Comparison of ENCODE assay signal across 29 cellular contexts in genomic region chr9:11088826-11089374, GRCh38.
"Had no signal": no experiment of that assay in that cellular context is flagged by ENCODE, and none has a peak within 500 bp of the region (broad histone marks: within the 10 kb centered on the region; RNA-seq: fewer than 3 reads in every experiment).

No MANE protein-coding gene starts in this region.

- ATAC-seq: activated CD4-positive, alpha-beta T cell treated with anti-CD3 and anti-CD28 coated beads for 36 hours; activated CD4-positive, CD25-positive, alpha-beta regulatory T cell treated with anti-CD3 and anti-CD28 coated beads, Interleukin-2, amount 50 U/mL, for 24 hours; activated CD8-positive, alpha-beta T cell treated with anti-CD3 and anti-CD28 coated beads, Interleukin-2, amount 10 ng/mL, durations not matched to agents 7 days and 5 days; activated naive CD4-positive, alpha-beta T cell treated with anti-CD3 and anti-CD28 coated beads, Interleukin-2, amount 50 U/mL, for 72 hours; activated T-cell treated with anti-CD3 and anti-CD28 coated beads, Interleukin-2, amount 50 U/mL, for 4 hours; K562; Panc1 had no signal

- H3K9me3 Mint-ChIP-seq: brain had no signal

- H3K27me3 Mint-ChIP-seq: activated CD4-positive, alpha-beta T cell treated with anti-CD3 and anti-CD28 coated beads for 36 hours; activated CD4-positive, alpha-beta T cell treated with anti-CD3 and anti-CD28 coated beads, Interleukin-2, amount 10 ng/mL, durations not matched to agents 7 days and 5 days; central memory CD8-positive, alpha-beta T cell had no signal

- H3K4me3 ChIP-seq: adrenal gland, cardiac muscle cell, K562, SJCRH30, SK-N-MC had no signal

- FAIRE-seq: K562, TTC549 had no signal

- H3K36me3 ChIP-seq: adrenal gland, cardiac muscle cell, SJCRH30 had no signal

- H3K27ac ChIP-seq: adrenal gland, cardiac muscle cell, SJCRH30, SK-N-MC had no signal

- H3K27ac Mint-ChIP-seq: activated CD4-positive, alpha-beta T cell treated with anti-CD3 and anti-CD28 coated beads for 36 hours; activated CD4-positive, alpha-beta T cell treated with anti-CD3 and anti-CD28 coated beads, Interleukin-2, amount 10 ng/mL, durations not matched to agents 7 days and 5 days; activated CD8-positive, alpha-beta T cell treated with anti-CD3 and anti-CD28 coated beads, Interleukin-2, amount 10 ng/mL, durations not matched to agents 7 days and 5 days; activated naive CD4-positive, alpha-beta T cell treated with anti-CD3 and anti-CD28 coated beads for 36 hours; activated naive CD4-positive, alpha-beta T cell treated with anti-CD3 and anti-CD28 coated beads, Interleukin-2, amount 50 U/mL, for 72 hours; activated T-helper 1 cell treated with anti-CD3 and anti-CD28 coated beads, Interleukin-12 subunit alpha, Interleukin-12 subunit beta, Interleukin-2, Interleukin-4 antibody, amounts not matched to agents 30 ng/mL and 10 ng/mL and 1 ng/mL, durations not matched to agents 14 hours and 24 hours and 36 hours; brain had no signal

- H3K4me3 Mint-ChIP-seq: activated CD4-positive, alpha-beta T cell treated with anti-CD3 and anti-CD28 coated beads for 36 hours; activated CD4-positive, alpha-beta T cell treated with anti-CD3 and anti-CD28 coated beads, Interleukin-2, amount 10 ng/mL, durations not matched to agents 7 days and 5 days; activated CD8-positive, alpha-beta T cell treated with anti-CD3 and anti-CD28 coated beads, Interleukin-2, amount 10 ng/mL, durations not matched to agents 7 days and 5 days; activated naive CD4-positive, alpha-beta T cell treated with anti-CD3 and anti-CD28 coated beads for 36 hours; activated T-cell treated with anti-CD3 and anti-CD28 coated beads, Interleukin-2, amount 50 U/mL, for 4 hours; activated T-helper 1 cell treated with anti-CD3 and anti-CD28 coated beads, Interleukin-12 subunit alpha, Interleukin-12 subunit beta, Interleukin-2, Interleukin-4 antibody, amounts not matched to agents 30 ng/mL and 10 ng/mL and 1 ng/mL, durations not matched to agents 14 hours and 24 hours and 36 hours; brain; central memory CD8-positive, alpha-beta T cell had no signal

- H3K36me3 Mint-ChIP-seq: brain had no signal

- H3K4me1 Mint-ChIP-seq: activated CD4-positive, alpha-beta T cell treated with anti-CD3 and anti-CD28 coated beads for 36 hours; activated CD4-positive, alpha-beta T cell treated with anti-CD3 and anti-CD28 coated beads, Interleukin-2, amount 10 ng/mL, durations not matched to agents 7 days and 5 days; brain; central memory CD8-positive, alpha-beta T cell had no signal

- H3K9me3 ChIP-seq: adrenal gland, SJCRH30 had no signal

- H3K4me1 ChIP-seq: adrenal gland, SJCRH30 had no signal

- DNase-seq: activated CD4-positive, alpha-beta T cell treated with anti-CD3 and anti-CD28 coated beads for 36 hours; activated CD4-positive, alpha-beta T cell treated with anti-CD3 and anti-CD28 coated beads, Interleukin-2, amount 10 ng/mL, durations not matched to agents 7 days and 5 days; activated CD4-positive, alpha-beta T cell treated with anti-CD3 and anti-CD28 coated beads, Interleukin-2, amount 50 U/mL, for 48 hours; activated CD8-positive, alpha-beta T cell treated with anti-CD3 and anti-CD28 coated beads, Interleukin-2, amount 10 ng/mL, durations not matched to agents 7 days and 5 days; activated gamma-delta T cell treated with Interleukin-2 at 50 U/mL for 16 hours; activated naive CD4-positive, alpha-beta T cell treated with anti-CD3 and anti-CD28 coated beads for 36 hours; activated T-cell treated with anti-CD3 and anti-CD28 coated beads, Interleukin-2, amount 50 U/mL, for 4 hours; adrenal gland; aorta; IMR-90; Karpas-422; NCI-H1105; NCI-H1417 treated with DMSO at 0.1 percent for 48 hours; NCI-H1930; NCI-H2081 treated with DMSO at 0.1 percent for 48 hours; NCI-H345; NCI-H524 treated with DMSO at 0.1 percent for 48 hours; SHP77; SJCRH30 had no signal

- H3K27me3 ChIP-seq: adrenal gland, cardiac muscle cell, SJCRH30 had no signal
